Comparison of ENCODE assay signal across 1 cellular context in the genomic region with DNA sequence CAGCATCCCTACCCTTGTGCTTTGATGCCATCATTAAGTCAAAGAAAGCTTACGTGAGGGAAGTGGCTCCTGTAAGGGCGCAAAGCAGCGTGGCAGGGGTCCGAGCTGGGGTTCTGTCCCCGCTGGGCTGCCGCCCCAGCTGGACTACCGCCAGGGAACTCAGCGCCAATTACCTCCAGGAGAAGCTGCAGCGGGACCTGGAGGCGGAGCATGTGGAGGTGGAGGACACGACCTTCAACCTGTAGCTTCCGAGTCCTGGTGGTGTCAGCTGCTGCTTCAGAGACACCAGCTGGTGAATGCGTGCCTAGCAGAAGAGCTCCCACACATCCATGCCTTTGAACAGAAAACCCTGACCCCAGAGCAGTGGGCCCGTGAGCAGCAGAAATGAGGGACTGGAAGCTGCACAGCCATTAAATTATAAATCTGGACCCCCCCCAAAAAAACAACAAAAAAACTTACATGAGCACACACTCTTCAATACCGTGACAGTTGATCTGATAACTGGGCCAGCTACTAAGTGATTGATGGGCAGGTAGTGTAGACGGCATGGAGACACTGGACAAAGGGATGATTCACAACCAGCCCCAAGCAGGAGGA.
TF ChIP-seq lines count a peak whose summit lies in the region.

No MANE protein-coding gene starts in this region.

TF ChIP-seq in K562, 482 proteins besides CTCF, POLR2A, EP300 and RAD21 (continued from another document and continues in another):
- TF ChIP-seq, protein P1, sequence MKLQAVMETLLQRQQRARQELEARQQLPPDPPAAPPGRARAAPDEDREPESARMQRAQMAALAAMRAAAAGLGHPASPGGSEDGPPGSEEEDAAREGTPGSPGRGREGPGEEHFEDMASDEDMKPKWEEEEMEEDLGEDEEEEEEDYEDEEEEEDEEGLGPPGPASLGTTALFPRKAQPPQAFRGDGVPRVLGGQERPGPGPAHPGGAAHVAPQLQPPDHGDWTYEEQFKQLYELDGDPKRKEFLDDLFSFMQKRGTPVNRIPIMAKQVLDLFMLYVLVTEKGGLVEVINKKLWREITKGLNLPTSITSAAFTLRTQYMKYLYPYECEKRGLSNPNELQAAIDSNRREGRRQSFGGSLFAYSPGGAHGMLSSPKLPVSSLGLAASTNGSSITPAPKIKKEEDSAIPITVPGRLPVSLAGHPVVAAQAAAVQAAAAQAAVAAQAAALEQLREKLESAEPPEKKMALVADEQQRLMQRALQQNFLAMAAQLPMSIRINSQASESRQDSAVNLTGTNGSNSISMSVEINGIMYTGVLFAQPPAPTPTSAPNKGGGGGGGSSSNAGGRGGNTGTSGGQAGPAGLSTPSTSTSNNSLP (IDR thresholded peaks at IDR 0.05; ENCODE audit: borderline replicate concordance, low read depth, low read length): no peak
- no peak for TF ChIP-seq ZNF77 (CRISPR knock-in tag; IDR thresholded peaks at IDR 0.05)
- TF ChIP-seq ARNT (IDR thresholded peaks at IDR 0.05): no peak; a peak in 1 of 4 replicates
- TF ChIP-seq KDM1A (IDR thresholded peaks at IDR 0.05): peak; percentile 52 to 61; a peak in 3 of 4 replicates
- no peak for TF ChIP-seq ZNF12 (CRISPR knock-in tag; IDR thresholded peaks at IDR 0.05)
- TF ChIP-seq, protein P2, sequence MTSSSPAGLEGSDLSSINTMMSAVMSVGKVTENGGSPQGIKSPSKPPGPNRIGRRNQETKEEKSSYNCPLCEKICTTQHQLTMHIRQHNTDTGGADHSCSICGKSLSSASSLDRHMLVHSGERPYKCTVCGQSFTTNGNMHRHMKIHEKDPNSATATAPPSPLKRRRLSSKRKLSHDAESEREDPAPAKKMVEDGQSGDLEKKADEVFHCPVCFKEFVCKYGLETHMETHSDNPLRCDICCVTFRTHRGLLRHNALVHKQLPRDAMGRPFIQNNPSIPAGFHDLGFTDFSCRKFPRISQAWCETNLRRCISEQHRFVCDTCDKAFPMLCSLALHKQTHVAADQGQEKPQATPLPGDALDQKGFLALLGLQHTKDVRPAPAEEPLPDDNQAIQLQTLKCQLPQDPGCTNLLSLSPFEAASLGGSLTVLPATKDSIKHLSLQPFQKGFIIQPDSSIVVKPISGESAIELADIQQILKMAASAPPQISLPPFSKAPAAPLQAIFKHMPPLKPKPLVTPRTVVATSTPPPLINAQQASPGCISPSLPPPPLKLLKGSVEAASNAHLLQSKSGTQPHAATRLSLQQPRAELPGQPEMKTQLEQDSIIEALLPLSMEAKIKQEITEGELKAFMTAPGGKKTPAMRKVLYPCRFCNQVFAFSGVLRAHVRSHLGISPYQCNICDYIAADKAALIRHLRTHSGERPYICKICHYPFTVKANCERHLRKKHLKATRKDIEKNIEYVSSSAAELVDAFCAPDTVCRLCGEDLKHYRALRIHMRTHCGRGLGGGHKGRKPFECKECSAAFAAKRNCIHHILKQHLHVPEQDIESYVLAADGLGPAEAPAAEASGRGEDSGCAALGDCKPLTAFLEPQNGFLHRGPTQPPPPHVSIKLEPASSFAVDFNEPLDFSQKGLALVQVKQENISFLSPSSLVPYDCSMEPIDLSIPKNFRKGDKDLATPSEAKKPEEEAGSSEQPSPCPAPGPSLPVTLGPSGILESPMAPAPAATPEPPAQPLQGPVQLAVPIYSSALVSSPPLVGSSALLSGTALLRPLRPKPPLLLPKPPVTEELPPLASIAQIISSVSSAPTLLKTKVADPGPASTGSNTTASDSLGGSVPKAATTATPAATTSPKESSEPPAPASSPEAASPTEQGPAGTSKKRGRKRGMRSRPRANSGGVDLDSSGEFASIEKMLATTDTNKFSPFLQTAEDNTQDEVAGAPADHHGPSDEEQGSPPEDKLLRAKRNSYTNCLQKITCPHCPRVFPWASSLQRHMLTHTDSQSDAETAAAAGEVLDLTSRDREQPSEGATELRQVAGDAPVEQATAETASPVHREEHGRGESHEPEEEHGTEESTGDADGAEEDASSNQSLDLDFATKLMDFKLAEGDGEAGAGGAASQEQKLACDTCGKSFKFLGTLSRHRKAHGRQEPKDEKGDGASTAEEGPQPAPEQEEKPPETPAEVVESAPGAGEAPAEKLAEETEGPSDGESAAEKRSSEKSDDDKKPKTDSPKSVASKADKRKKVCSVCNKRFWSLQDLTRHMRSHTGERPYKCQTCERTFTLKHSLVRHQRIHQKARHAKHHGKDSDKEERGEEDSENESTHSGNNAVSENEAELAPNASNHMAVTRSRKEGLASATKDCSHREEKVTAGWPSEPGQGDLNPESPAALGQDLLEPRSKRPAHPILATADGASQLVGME (CRISPR knock-in tag; IDR thresholded peaks at IDR 0.05): no peak
- TF ChIP-seq RBM15 (IDR thresholded peaks at IDR 0.05; ENCODE audit: insufficient read depth, low read length): no peak
- TF ChIP-seq SMAD3 (CRISPR knock-in tag; conservative IDR thresholded peaks at IDR 0.05): no peak
- TF ChIP-seq GABPA (tag; conservative IDR thresholded peaks at IDR 0.05; ENCODE audit: low read depth): no peak
- no peak for TF ChIP-seq ZNF24 (IDR thresholded peaks at IDR 0.05)
- TF ChIP-seq, protein P3, sequence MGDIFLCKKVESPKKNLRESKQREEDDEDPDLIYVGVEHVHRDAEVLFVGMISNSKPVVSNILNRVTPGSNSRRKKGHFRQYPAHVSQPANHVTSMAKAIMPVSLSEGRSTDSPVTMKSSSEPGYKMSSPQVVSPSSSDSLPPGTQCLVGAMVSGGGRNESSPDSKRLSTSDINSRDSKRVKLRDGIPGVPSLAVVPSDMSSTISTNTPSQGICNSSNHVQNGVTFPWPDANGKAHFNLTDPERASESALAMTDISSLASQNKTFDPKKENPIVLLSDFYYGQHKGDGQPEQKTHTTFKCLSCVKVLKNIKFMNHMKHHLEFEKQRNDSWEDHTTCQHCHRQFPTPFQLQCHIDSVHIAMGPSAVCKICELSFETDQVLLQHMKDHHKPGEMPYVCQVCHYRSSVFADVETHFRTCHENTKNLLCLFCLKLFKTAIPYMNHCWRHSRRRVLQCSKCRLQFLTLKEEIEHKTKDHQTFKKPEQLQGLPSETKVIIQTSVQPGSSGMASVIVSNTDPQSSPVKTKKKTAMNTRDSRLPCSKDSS (IDR thresholded peaks at IDR 0.05; ENCODE audit: low read depth, partially characterized antibody): no peak
- no peak for TF ChIP-seq ZNF134 (CRISPR knock-in tag; conservative IDR thresholded peaks at IDR 0.05)
- TF ChIP-seq ZKSCAN8 (CRISPR knock-in tag; IDR thresholded peaks at IDR 0.05): no peak
- TF ChIP-seq LEF1 (IDR thresholded peaks at IDR 0.05): peak; percentile 64
- TF ChIP-seq ZNF830 (CRISPR knock-in tag; IDR thresholded peaks at IDR 0.05): no peak
- TF ChIP-seq, protein P4, sequence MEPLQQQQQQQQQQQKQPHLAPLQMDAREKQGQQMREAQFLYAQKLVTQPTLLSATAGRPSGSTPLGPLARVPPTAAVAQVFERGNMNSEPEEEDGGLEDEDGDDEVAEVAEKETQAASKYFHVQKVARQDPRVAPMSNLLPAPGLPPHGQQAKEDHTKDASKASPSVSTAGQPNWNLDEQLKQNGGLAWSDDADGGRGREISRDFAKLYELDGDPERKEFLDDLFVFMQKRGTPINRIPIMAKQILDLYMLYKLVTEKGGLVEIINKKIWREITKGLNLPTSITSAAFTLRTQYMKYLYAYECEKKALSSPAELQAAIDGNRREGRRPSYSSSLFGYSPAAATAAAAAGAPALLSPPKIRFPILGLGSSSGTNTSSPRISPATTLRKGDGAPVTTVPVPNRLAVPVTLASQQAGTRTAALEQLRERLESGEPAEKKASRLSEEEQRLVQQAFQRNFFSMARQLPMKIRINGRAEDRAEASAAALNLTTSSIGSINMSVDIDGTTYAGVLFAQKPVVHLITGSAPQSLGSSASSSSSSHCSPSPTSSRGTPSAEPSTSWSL (CRISPR knock-in tag; IDR thresholded peaks at IDR 0.05; ENCODE audit: borderline replicate concordance): no peak
- TF ChIP-seq RCOR1 (IDR thresholded peaks at IDR 0.05; ENCODE audit: borderline replicate concordance in 1 of 2, low read depth in 2 of 2, low read length in 2 of 2): peak in 1 of 2 experiments; percentile 59; a peak in 1 of 4 replicates
- TF ChIP-seq, protein P5, sequence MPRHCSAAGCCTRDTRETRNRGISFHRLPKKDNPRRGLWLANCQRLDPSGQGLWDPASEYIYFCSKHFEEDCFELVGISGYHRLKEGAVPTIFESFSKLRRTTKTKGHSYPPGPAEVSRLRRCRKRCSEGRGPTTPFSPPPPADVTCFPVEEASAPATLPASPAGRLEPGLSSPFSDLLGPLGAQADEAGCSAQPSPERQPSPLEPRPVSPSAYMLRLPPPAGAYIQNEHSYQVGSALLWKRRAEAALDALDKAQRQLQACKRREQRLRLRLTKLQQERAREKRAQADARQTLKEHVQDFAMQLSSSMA (CRISPR knock-in tag; IDR thresholded peaks at IDR 0.05): no peak
- TF ChIP-seq, protein P6, sequence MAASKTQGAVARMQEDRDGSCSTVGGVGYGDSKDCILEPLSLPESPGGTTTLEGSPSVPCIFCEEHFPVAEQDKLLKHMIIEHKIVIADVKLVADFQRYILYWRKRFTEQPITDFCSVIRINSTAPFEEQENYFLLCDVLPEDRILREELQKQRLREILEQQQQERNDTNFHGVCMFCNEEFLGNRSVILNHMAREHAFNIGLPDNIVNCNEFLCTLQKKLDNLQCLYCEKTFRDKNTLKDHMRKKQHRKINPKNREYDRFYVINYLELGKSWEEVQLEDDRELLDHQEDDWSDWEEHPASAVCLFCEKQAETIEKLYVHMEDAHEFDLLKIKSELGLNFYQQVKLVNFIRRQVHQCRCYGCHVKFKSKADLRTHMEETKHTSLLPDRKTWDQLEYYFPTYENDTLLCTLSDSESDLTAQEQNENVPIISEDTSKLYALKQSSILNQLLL (CRISPR knock-in tag; IDR thresholded peaks at IDR 0.05; ENCODE audit: borderline replicate concordance): no peak
- TF ChIP-seq, protein P7, sequence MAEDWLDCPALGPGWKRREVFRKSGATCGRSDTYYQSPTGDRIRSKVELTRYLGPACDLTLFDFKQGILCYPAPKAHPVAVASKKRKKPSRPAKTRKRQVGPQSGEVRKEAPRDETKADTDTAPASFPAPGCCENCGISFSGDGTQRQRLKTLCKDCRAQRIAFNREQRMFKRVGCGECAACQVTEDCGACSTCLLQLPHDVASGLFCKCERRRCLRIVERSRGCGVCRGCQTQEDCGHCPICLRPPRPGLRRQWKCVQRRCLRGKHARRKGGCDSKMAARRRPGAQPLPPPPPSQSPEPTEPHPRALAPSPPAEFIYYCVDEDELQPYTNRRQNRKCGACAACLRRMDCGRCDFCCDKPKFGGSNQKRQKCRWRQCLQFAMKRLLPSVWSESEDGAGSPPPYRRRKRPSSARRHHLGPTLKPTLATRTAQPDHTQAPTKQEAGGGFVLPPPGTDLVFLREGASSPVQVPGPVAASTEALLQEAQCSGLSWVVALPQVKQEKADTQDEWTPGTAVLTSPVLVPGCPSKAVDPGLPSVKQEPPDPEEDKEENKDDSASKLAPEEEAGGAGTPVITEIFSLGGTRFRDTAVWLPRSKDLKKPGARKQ (CRISPR knock-in tag; IDR thresholded peaks at IDR 0.05): no peak
- TF ChIP-seq, protein P8, sequence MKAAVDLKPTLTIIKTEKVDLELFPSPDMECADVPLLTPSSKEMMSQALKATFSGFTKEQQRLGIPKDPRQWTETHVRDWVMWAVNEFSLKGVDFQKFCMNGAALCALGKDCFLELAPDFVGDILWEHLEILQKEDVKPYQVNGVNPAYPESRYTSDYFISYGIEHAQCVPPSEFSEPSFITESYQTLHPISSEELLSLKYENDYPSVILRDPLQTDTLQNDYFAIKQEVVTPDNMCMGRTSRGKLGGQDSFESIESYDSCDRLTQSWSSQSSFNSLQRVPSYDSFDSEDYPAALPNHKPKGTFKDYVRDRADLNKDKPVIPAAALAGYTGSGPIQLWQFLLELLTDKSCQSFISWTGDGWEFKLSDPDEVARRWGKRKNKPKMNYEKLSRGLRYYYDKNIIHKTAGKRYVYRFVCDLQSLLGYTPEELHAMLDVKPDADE (conservative IDR thresholded peaks at IDR 0.05; ENCODE audit: control insufficient read depth, low read depth, low read length): no peak
- TF ChIP-seq, protein P9, sequence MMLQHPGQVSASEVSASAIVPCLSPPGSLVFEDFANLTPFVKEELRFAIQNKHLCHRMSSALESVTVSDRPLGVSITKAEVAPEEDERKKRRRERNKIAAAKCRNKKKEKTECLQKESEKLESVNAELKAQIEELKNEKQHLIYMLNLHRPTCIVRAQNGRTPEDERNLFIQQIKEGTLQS (IDR thresholded peaks at IDR 0.05): no peak; the same call in 1 of the 2 replicates
- TF ChIP-seq, protein P9 (CRISPR knock-in tag; conservative IDR thresholded peaks at IDR 0.05): no peak
- TF ChIP-seq ZFP30 (CRISPR knock-in tag; IDR thresholded peaks at IDR 0.05; ENCODE audit: borderline replicate concordance): no peak
- TF ChIP-seq SNRNP70 (optimal IDR thresholded peaks at IDR 0.05; ENCODE audit: low read depth, low read length): no peak
- TF ChIP-seq ZNF695 (CRISPR knock-in tag; IDR thresholded peaks at IDR 0.05): no peak
- TF ChIP-seq BDP1 (IDR thresholded peaks at IDR 0.05; ENCODE audit: insufficient read depth, insufficient read length): no peak
